8 cellular contexts compared by ENCODE assay signal in the genomic region with DNA sequence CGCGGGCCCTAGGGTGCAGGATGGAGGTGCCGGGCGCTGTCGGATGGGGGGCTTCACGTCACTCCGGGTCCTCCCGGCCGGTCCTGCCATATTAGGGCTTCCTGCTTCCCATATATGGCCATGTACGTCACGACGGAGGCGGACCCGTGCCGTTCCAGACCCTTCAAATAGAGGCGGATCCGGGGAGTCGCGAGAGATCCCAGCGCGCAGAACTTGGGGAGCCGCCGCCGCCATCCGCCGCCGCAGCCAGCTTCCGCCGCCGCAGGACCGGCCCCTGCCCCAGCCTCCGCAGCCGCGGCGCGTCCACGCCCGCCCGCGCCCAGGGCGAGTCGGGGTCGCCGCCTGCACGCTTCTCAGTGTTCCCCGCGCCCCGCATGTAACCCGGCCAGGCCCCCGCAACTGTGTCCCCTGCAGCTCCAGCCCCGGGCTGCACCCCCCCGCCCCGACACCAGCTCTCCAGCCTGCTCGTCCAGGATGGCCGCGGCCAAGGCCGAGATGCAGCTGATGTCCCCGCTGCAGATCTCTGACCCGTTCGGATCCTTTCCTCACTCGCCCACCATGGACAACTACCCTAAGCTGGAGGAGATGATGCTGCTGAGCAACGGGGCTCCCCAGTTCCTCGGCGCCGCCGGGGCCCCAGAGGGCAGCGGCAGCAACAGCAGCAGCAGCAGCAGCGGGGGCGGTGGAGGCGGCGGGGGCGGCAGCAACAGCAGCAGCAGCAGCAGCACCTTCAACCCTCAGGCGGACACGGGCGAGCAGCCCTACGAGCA. TPM values are rescaled to one million over a fixed set of nuclear protein-coding genes. Genes with fewer than 3 reads are reported as not detected.
A peak's percentile ranks its signal among the peaks of the same experiment; 100 is the strongest.
DNase-seq lines count a peak whose midpoint lies in the region; ATAC-seq and TF ChIP-seq lines count a peak whose summit lies in the region.

A gene (plus strand): TSS at position 192 of the 770 bp plus-strand sequence. CDS start 283 bp downstream, at position 475.

- POLR2A ChIA-PET in naive thymus-derived CD8-positive, alpha-beta T cell (lab: Charles Lee), result interaction anchor here (0.6 to 3.4 kb wide), 18 partner anchors 8 to 1936 kb away, joined by 3 to 21 read pairs (median 5); a partner anchor contains a TSS

- H3K4me3 ChIP-seq in GM23248, result peak within 1 kb of the TSS; percentile 85
- H3K4me3 ChIP-seq in fibroblast of lung (replicated peaks in 1 of 4; ENCODE audit: control extremely low read depth in 1 of 4, insufficient read depth in 1 of 4, low read depth in 3 of 4, low read length in 4 of 4), result peak within 1 kb of the TSS; percentile 69 to 84 (median 84)

- peak within 1 kb of the TSS; percentile 60 to 97 (median 95) for H3K27ac Mint-ChIP-seq in naive thymus-derived CD8-positive, alpha-beta T cell
- peak within 1 kb of the TSS; percentile 96 for H3K27ac Mint-ChIP-seq in stimulated activated naive B cell treated with anti-CD40 and anti-IgM and Interleukin-4, amounts not matched to agents 10 μg/mL and 1 μg/mL and 100 μg/mL, for 72 hours

- H3K4me1 ChIP-seq in GM23248 (ENCODE audit: insufficient read depth), result peaks cover 35% of the 10 kb centered on the region
- H3K4me1 ChIP-seq in fibroblast of lung (ENCODE audit: control insufficient read depth, extremely low read depth, insufficient read depth, low read length), result peaks cover 6% of the 10 kb centered on the region

- no peaks in the 10 kb centered on the region for H3K27me3 Mint-ChIP-seq in naive thymus-derived CD8-positive, alpha-beta T cell
- H3K27me3 Mint-ChIP-seq in stimulated activated naive B cell treated with anti-CD40 and anti-IgM and Interleukin-4, amounts not matched to agents 10 μg/mL and 1 μg/mL and 100 μg/mL, for 72 hours, result no peaks in the 10 kb centered on the region

- H3K9me2 ChIP-seq in GM23248 (ENCODE audit: insufficient read depth), result no peaks in the 10 kb centered on the region

- no peak for TF ChIP-seq CTCF in fibroblast of lung (conservative IDR thresholded peaks at IDR 0.05 in 1 of 2, IDR thresholded peaks at IDR 0.05 in 1 of 2; ENCODE audit: low read depth in 1 of 2, low read length in 2 of 2)

- peak; percentile 64 to 69 for ATAC-seq in naive thymus-derived CD8-positive, alpha-beta T cell
- peak; percentile 67 to 70 for ATAC-seq in stimulated activated naive B cell treated with anti-CD40 and anti-IgM and Interleukin-4, amounts not matched to agents 10 μg/mL and 1 μg/mL and 100 μg/mL, for 72 hours (replicated peaks)

- H3K9ac ChIP-seq in GM23248, result peak within 1 kb of the TSS; percentile 90
- H3K9ac ChIP-seq in fibroblast of lung (ENCODE audit: insufficient read depth, low read length), result peak within 1 kb of the TSS; percentile 80

- 1% methylated on average over 54 to 71 of the region's 76 CpGs for WGBS in GM23248 (ENCODE audit: low coverage in 1 of 2, low lambda C conversion rate in 2 of 2, missing lambda C conversion rate in 2 of 2), 2 experiments

- peak within 1 kb of the TSS; percentile 99 for H3K4me2 ChIP-seq in GM23248 (ENCODE audit: unreplicated experiment)
- peak within 1 kb of the TSS; percentile 93 for H3K4me2 ChIP-seq in fibroblast of lung (ENCODE audit: extremely low read depth, insufficient read depth, low read length)

- H3K9me3 ChIP-seq in GM23248 (ENCODE audit: low read depth) (no peaks in the 10 kb centered on the region), KOPT-K1 (ENCODE audit: insufficient read depth, low read length, poor library complexity, severe bottlenecking) (no peaks in the 10 kb centered on the region), fibroblast of lung (ENCODE audit: control insufficient read depth, insufficient read depth, low read depth, low read length) (no peaks in the 10 kb centered on the region)

- H2AFZ ChIP-seq in GM23248, result peak within 1 kb of the TSS; percentile 80
- H2AFZ ChIP-seq in fibroblast of lung (ENCODE audit: low read length), result no peak within 1 kb of the TSS

- peaks cover 20% of the 10 kb centered on the region for H4K20me1 ChIP-seq in GM23248 (ENCODE audit: insufficient read depth)
- H4K20me1 ChIP-seq in fibroblast of lung (ENCODE audit: control insufficient read depth, extremely low read depth, insufficient read depth, low read length), result no peaks in the 10 kb centered on the region

- H3K79me2 ChIP-seq in GM23248 (ENCODE audit: insufficient read depth) (peaks cover 37% of the 10 kb centered on the region), fibroblast of lung (ENCODE audit: control insufficient read depth, insufficient read depth, low read length) (peaks cover 16% of the 10 kb centered on the region)

- H3K27me3 ChIP-seq in GM23248 (replicated peaks; ENCODE audit: insufficient read depth) (no peaks in the 10 kb centered on the region), fibroblast of lung (ENCODE audit: control insufficient read depth, insufficient read depth, low read length) (no peaks in the 10 kb centered on the region)

- DNase-seq in Daoy (ENCODE audit: low read depth) (peak; percentile 96), GM23248 (peak; percentile 98), RPMI8226 (peak; percentile 90), fibroblast of lung (ENCODE audit: low read depth in 2 of 2) (peak; percentile 91 to 95)
- peak; percentile 88 to 89 for DNase-seq in activated T-helper 1 cell treated with anti-CD3 and anti-CD28 coated beads, Interleukin-2, amount 50 U/mL, for 16 hours (ENCODE audit: low read depth in 1 of 2, low spot score in 1 of 2)
- peak in 9 of 10 donors; percentile 82 to 98 (median 94) for DNase-seq in naive thymus-derived CD8-positive, alpha-beta T cell
- DNase-seq in stimulated activated naive B cell treated with anti-CD40 and anti-IgM and Interleukin-4, amounts not matched to agents 10 μg/mL and 1 μg/mL and 100 μg/mL, for 72 hours, result peak; percentile 90

- H3K9me3 Mint-ChIP-seq in naive thymus-derived CD8-positive, alpha-beta T cell, result no peaks in the 10 kb centered on the region
- H3K9me3 Mint-ChIP-seq in stimulated activated naive B cell treated with anti-CD40 and anti-IgM and Interleukin-4, amounts not matched to agents 10 μg/mL and 1 μg/mL and 100 μg/mL, for 72 hours, result no peaks in the 10 kb centered on the region

- H3K27ac ChIP-seq in GM23248, result peak within 1 kb of the TSS; percentile 96
- peak within 1 kb of the TSS; percentile 88 for H3K27ac ChIP-seq in KOPT-K1 (ENCODE audit: low read depth, low read length, poor library complexity, severe bottlenecking)
- peak within 1 kb of the TSS; percentile 91 for H3K27ac ChIP-seq in fibroblast of lung (ENCODE audit: insufficient read depth, low read length)

- in situ Hi-C loops in GM23248 (cut with MboI), result no loop called here

- H3K36me3 Mint-ChIP-seq in naive thymus-derived CD8-positive, alpha-beta T cell, result peaks cover 0 to 21% (median 6%) of the 10 kb centered on the region in 3 donors
- peaks cover 19 to 25% of the 10 kb centered on the region in 2 donors for H3K36me3 Mint-ChIP-seq in stimulated activated naive B cell treated with anti-CD40 and anti-IgM and Interleukin-4, amounts not matched to agents 10 μg/mL and 1 μg/mL and 100 μg/mL, for 72 hours

- peaks cover 42% of the 10 kb centered on the region for H3F3A ChIP-seq in GM23248 (ENCODE audit: insufficient read depth)

- H3K4me3 Mint-ChIP-seq in naive thymus-derived CD8-positive, alpha-beta T cell, result peak within 1 kb of the TSS; percentile 84 to 95 (median 90)
- peak within 1 kb of the TSS; percentile 87 to 89 for H3K4me3 Mint-ChIP-seq in stimulated activated naive B cell treated with anti-CD40 and anti-IgM and Interleukin-4, amounts not matched to agents 10 μg/mL and 1 μg/mL and 100 μg/mL, for 72 hours

- H3K4me1 Mint-ChIP-seq in naive thymus-derived CD8-positive, alpha-beta T cell, result peaks cover 27 to 39% (median 34%) of the 10 kb centered on the region in 4 donors
- H3K4me1 Mint-ChIP-seq in stimulated activated naive B cell treated with anti-CD40 and anti-IgM and Interleukin-4, amounts not matched to agents 10 μg/mL and 1 μg/mL and 100 μg/mL, for 72 hours, result peaks cover 41 to 55% of the 10 kb centered on the region in 2 donors

- peaks cover 22% of the 10 kb centered on the region; the same call in 1 of the 2 replicates for H3K36me3 ChIP-seq in GM23248 (ENCODE audit: low read depth)
- peaks cover 11% of the 10 kb centered on the region; the same call in 1 of the 2 replicates for H3K36me3 ChIP-seq in KOPT-K1 (ENCODE audit: insufficient read depth, low read length)
- H3K36me3 ChIP-seq in fibroblast of lung (ENCODE audit: control insufficient read depth, insufficient read depth, low read length), result peaks cover 9% of the 10 kb centered on the region

RNA-seq across cellular contexts. Expression of the gene that starts here (rescaled TPM):
- 9.7 and 11.5 TPM in 2 replicates for total RNA-seq in Daoy (2014; rRNA removed; shearing (Covaris generic))
- total RNA-seq in GM23248 (2014; rRNA removed; shearing (Covaris generic)), result 14.3 and 19.0 TPM in 2 replicates
- polyA plus RNA-seq in GM23248 (2016; fragmentation: Nextera tagmentation; extraction: Ambion mirVana) (161 and 170 TPM in 2 replicates), fibroblast of lung (5.8 and 50.9 TPM in 2 replicates)
- 7.2 and 8.8 TPM in 2 replicates for total RNA-seq in fibroblast of lung
- 30.1 and 144 TPM in 2 replicates for polyA plus RNA-seq in fibroblast of lung (2012)
- 49.5 and 146 TPM in 2 replicates for polyA minus RNA-seq in fibroblast of lung (ENCODE audit: low replicate concordance)
- total RNA-seq in naive thymus-derived CD8-positive, alpha-beta T cell, result 1 to 10 TPM; 1.8 to 2.2 TPM
- polyA plus RNA-seq in naive thymus-derived CD8-positive, alpha-beta T cell, result under 1 TPM in 2 of 3 donors, not detected in 1; 0.36 to 0.66 TPM

Comparison
In these comparisons a context has a peak if more than half of its experiments do, and no peak if none do; other contexts are left out.
1. Peak in every context shown above with its lines: DNase-seq, ATAC-seq, H3K4me3 ChIP-seq and H3K27ac ChIP-seq.